Comparison of ENCODE assay signal across 10 cellular contexts in genomic region chr9:129938291-129938979, GRCh38.
DNase-seq lines count a peak whose midpoint lies in the region; ATAC-seq and TF ChIP-seq lines count a peak whose summit lies in the region.
"Had no signal": no experiment of that assay in that cellular context is flagged by ENCODE, and none has a peak within 500 bp of the region (broad histone marks: within the 10 kb centered on the region; RNA-seq: fewer than 3 reads in every experiment).

No MANE protein-coding gene starts in this region.

- CTCF ChIA-PET in activated CD4-positive, alpha-beta T cell treated with anti-CD3 and anti-CD28 coated beads, Interleukin-2, amount 10 ng/mL, durations not matched to agents 7 days and 5 days (lab: Charles Lee) = interaction anchor here (0.6 to 3.0 kb wide), 6 partner anchors 18 to 404 kb away, joined by 3 to 8 read pairs (median 4); no protein-coding TSS in a partner anchor

- no peak for ATAC-seq in GM19035 (IDR thresholded peaks at IDR 0.05; ENCODE audit: unreplicated experiment)

- DNase-seq in activated CD4-positive, alpha-beta T cell treated with anti-CD3 and anti-CD28 coated beads, Interleukin-2, amount 10 ng/mL, durations not matched to agents 7 days and 5 days = no peak
- no peak for DNase-seq in activated CD4-positive, alpha-beta T cell treated with anti-CD3 and anti-CD28 coated beads, Interleukin-2, amount 50 U/mL, for 1 hour
- DNase-seq in activated naive CD8-positive, alpha-beta T cell treated with anti-CD3 and anti-CD28 coated beads for 36 hours = no peak
- DNase-seq in glutamatergic neuron = no peak
- DNase-seq in DMS153 treated with DMSO at 0.1 percent for 48 hours (lab: John Stamatoyannopoulos, UW; ENCODE audit: unreplicated experiment) = no peak
- no peak for DNase-seq in activated CD4-positive, CD25-positive, alpha-beta regulatory T cell (lab: John Stamatoyannopoulos, UW)
- DNase-seq: MM.1S had no signal

- peaks cover 60% of the 10 kb centered on the region for H3K36me3 Mint-ChIP-seq in activated CD4-positive, alpha-beta T cell treated with anti-CD3 and anti-CD28 coated beads, Interleukin-2, amount 10 ng/mL, durations not matched to agents 7 days and 5 days (ENCODE audit: low read depth)
- peaks cover 72% of the 10 kb centered on the region for H3K36me3 Mint-ChIP-seq in activated naive CD8-positive, alpha-beta T cell treated with anti-CD3 and anti-CD28 coated beads for 36 hours
- H3K36me3 Mint-ChIP-seq in glutamatergic neuron (ENCODE audit: unreplicated experiment) = peaks cover 10% of the 10 kb centered on the region

- H3K9me3 Mint-ChIP-seq in activated CD4-positive, alpha-beta T cell treated with anti-CD3 and anti-CD28 coated beads, Interleukin-2, amount 10 ng/mL, durations not matched to agents 7 days and 5 days = peaks cover 12% of the 10 kb centered on the region
- peaks cover 11% of the 10 kb centered on the region for H3K9me3 Mint-ChIP-seq in activated naive CD8-positive, alpha-beta T cell treated with anti-CD3 and anti-CD28 coated beads for 36 hours
- H3K9me3 Mint-ChIP-seq in glutamatergic neuron (ENCODE audit: unreplicated experiment) = peaks cover 6% of the 10 kb centered on the region

- POLR2A ChIA-PET in activated CD4-positive, alpha-beta T cell treated with anti-CD3 and anti-CD28 coated beads, Interleukin-2, amount 10 ng/mL, durations not matched to agents 7 days and 5 days (lab: Charles Lee) = no interaction called here

- no peak overlapping the region for H3K4me3 Mint-ChIP-seq in activated CD4-positive, alpha-beta T cell treated with anti-CD3 and anti-CD28 coated beads, Interleukin-2, amount 10 ng/mL, durations not matched to agents 7 days and 5 days
- H3K4me3 Mint-ChIP-seq in activated naive CD8-positive, alpha-beta T cell treated with anti-CD3 and anti-CD28 coated beads for 36 hours = no peak overlapping the region
- no peak overlapping the region for H3K4me3 Mint-ChIP-seq in glutamatergic neuron (ENCODE audit: unreplicated experiment)

- H3K27ac ChIP-seq in temporal lobe (ENCODE audit: low read depth, low read length) = peak overlapping the region; percentile 81
- H3K27ac ChIP-seq: BLaER1 treated with 17β-estradiol and CSF1 and Interleukin-3, amounts not matched to agents 10 nM and 100 nM had no signal

- H3K27me3 Mint-ChIP-seq in activated CD4-positive, alpha-beta T cell treated with anti-CD3 and anti-CD28 coated beads, Interleukin-2, amount 10 ng/mL, durations not matched to agents 7 days and 5 days = no peaks in the 10 kb centered on the region
- H3K27me3 Mint-ChIP-seq in activated naive CD8-positive, alpha-beta T cell treated with anti-CD3 and anti-CD28 coated beads for 36 hours = no peaks in the 10 kb centered on the region
- no peaks in the 10 kb centered on the region for H3K27me3 Mint-ChIP-seq in glutamatergic neuron (ENCODE audit: unreplicated experiment)

- H3K27ac Mint-ChIP-seq in activated CD4-positive, alpha-beta T cell treated with anti-CD3 and anti-CD28 coated beads, Interleukin-2, amount 10 ng/mL, durations not matched to agents 7 days and 5 days = peak overlapping the region; percentile 14
- H3K27ac Mint-ChIP-seq in activated naive CD8-positive, alpha-beta T cell treated with anti-CD3 and anti-CD28 coated beads for 36 hours = peak overlapping the region; percentile 64
- H3K27ac Mint-ChIP-seq in glutamatergic neuron (ENCODE audit: unreplicated experiment) = peak overlapping the region; percentile 66

- peaks cover 58% of the 10 kb centered on the region for H3K4me1 Mint-ChIP-seq in activated CD4-positive, alpha-beta T cell treated with anti-CD3 and anti-CD28 coated beads, Interleukin-2, amount 10 ng/mL, durations not matched to agents 7 days and 5 days
- H3K4me1 Mint-ChIP-seq in activated naive CD8-positive, alpha-beta T cell treated with anti-CD3 and anti-CD28 coated beads for 36 hours = peaks cover 52% of the 10 kb centered on the region
- peaks cover 24% of the 10 kb centered on the region for H3K4me1 Mint-ChIP-seq in glutamatergic neuron (ENCODE audit: low read depth, unreplicated experiment)

- TF ChIP-seq CTCF in glutamatergic neuron (IDR thresholded peaks at IDR 0.05; ENCODE audit: partially characterized antibody, unreplicated experiment) = no peak

Comparison
In these comparisons a context has a peak if more than half of its experiments do, and no peak if none do; other contexts are left out.
1. H3K27ac Mint-ChIP-seq: peak in every context shown above with its lines; median percentile 66 in glutamatergic neuron; 64 in activated naive CD8-positive, alpha-beta T cell treated with anti-CD3 and anti-CD28 coated beads for 36 hours; 14 in activated CD4-positive, alpha-beta T cell treated with anti-CD3 and anti-CD28 coated beads, Interleukin-2, amount 10 ng/mL, durations not matched to agents 7 days and 5 days.